18 cellular contexts compared by ENCODE assay signal in the genomic region with DNA sequence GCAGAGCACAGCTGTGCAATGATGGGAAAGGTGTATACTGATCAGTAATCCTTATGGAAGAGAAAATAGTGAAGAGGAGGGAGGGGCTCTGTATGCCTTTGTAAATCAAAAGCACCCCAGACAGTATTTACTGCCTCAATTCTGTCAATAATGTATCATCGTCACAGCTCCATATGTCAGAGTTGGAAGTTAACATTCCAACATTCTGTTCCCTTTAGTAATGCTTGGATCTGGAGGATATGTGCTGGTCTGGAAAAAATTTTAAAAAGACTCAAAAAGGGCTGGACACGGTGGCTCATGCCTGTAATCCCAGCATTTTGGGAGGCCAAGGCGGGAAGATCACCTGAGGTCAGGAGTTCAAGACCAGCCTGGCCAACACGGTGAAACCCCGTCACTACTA.
"Had no signal": no experiment of that assay in that cellular context is flagged by ENCODE, and none has a peak within 500 bp of the region (broad histone marks: within the 10 kb centered on the region; RNA-seq: fewer than 3 reads in every experiment).

No MANE protein-coding gene starts in this region.

- H3K27ac ChIP-seq: RWPE1 had no signal

- H3K9me3 ChIP-seq: SK-N-SH had no signal

- DNase-seq: KBM-7, MV-4-11, NCI-H1048, NCI-H1105, NCI-H1417, NCI-H1436 treated with DMSO at 0.1 percent for 48 hours, NCI-H1694, NCI-H187 treated with DMSO at 0.1 percent for 48 hours, NCI-H2029 treated with DMSO at 0.1 percent for 48 hours, NCI-H2171 treated with DMSO at 0.1 percent for 48 hours, NCI-H510A, NCI-H524 treated with DMSO at 0.1 percent for 48 hours, NCI-H69, NCI-H774, SHP77, SK-N-SH, SW 1271 had no signal

- H3K9ac ChIP-seq: SK-N-SH had no signal

- H3K4me2 ChIP-seq: SK-N-SH had no signal
